In genomic region chr13:93686399-93686798, GRCh38 we compare ENCODE assay signal across 9 cellular contexts.
"Had no signal": no experiment of that assay in that cellular context is flagged by ENCODE, and none has a peak within 500 bp of the region (broad histone marks: within the 10 kb centered on the region; RNA-seq: fewer than 3 reads in every experiment).

No MANE protein-coding gene starts in this region.

- H3K27ac ChIP-seq: GM23248, HL-60 had no signal

- H3K4me3 ChIP-seq: GM23248, HAP-1, K562 had no signal

- H3K9ac ChIP-seq: GM23248 had no signal

- DNase-seq: GM23248, GOT3, H7, KG1 had no signal

- H3K4me1 ChIP-seq: HAP-1 had no signal

- H2AFZ ChIP-seq: GM23248 had no signal

- H3K9me3 ChIP-seq: HAP-1 had no signal

- H3K36me3 ChIP-seq: HAP-1 had no signal

- ATAC-seq: HCT116, HepG2, K562 had no signal

- FAIRE-seq: HepG2, K562 had no signal
